ENCODE assay signal across 1 cellular context in genomic region chr12:72214163-72214562, GRCh38.
TF ChIP-seq lines count a peak whose summit lies in the region.

No MANE protein-coding gene starts in this region.

TF ChIP-seq in GM23338, 12 proteins besides CTCF, POLR2A, EP300 and RAD21 (continued from another document):
- TF ChIP-seq ZNF462 (CRISPR knock-in tag; IDR thresholded peaks at IDR 0.05) (no peak), ZNF331 (CRISPR knock-in tag; IDR thresholded peaks at IDR 0.05; ENCODE audit: low read depth) (no peak), ETS1 (IDR thresholded peaks at IDR 0.05) (no peak), CREB1 (CRISPR knock-in tag; IDR thresholded peaks at IDR 0.05; ENCODE audit: low read depth) (no peak), POLR2AphosphoS5 (IDR thresholded peaks at IDR 0.05; ENCODE audit: low read depth) (no peak), EZH2 (IDR thresholded peaks at IDR 0.05; ENCODE audit: low read depth, unreplicated experiment) (no peak)
